ENCODE assay signal across 28 cellular contexts in the genomic region with DNA sequence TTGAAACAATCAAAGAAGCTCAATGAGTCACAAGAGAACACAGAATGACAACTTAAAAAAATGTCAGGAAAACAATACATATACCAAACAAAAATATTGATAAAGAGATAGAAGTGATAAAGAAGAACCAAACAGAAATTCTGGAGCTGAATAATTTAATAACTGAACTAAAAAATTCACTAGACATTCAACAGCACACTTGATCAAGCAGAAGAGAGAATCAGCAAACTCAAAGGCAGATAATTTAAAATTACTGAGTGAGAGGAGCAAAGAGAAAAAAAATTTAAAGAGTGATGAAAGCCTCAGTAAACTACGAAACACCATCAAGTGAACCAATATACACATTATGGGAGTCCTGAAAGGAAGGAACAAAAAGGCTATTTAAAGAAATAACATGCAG.
"Had no signal": no experiment of that assay in that cellular context is flagged by ENCODE, and none has a peak within 500 bp of the region (broad histone marks: within the 10 kb centered on the region; RNA-seq: fewer than 3 reads in every experiment).

No MANE protein-coding gene starts in this region.

- H3K36me3 ChIP-seq: neural progenitor cell, ovary, spleen, suprapubic skin, tibial artery, transverse colon, upper lobe of right lung, uterus had no signal

- DNase-seq: natural killer cell; occipital lobe; ovary; posterior cingulate gyrus; psoas muscle; right cardiac atrium; spleen; stimulated activated CD4-positive, alpha-beta T cell treated with anti-CD3 and anti-CD28 coated beads, Interleukin-12 subunit alpha, Interleukin-12 subunit beta, amount 100 ng/mL, for 4 hours; stimulated activated CD4-positive, alpha-beta T cell treated with anti-CD3 and anti-CD28 coated beads, Interleukin-1b, Interleukin-23, amount 100 ng/mL, for 48 hours; stimulated activated CD4-positive, alpha-beta T cell treated with anti-CD3 and anti-CD28 coated beads, Interleukin-4, amount 100 ng/mL, for 1 hour; stimulated activated CD4-positive, alpha-beta T cell treated with anti-CD3 and anti-CD28 coated beads, Interleukin-4, amount 100 ng/mL, for 4 hours; stimulated activated CD8-positive, alpha-beta memory T cell treated with anti-CD3 and anti-CD28 coated beads, Interleukin-4, amount 100 ng/mL, for 48 hours; stimulated activated naive CD4-positive, alpha-beta T cell; stimulated activated naive CD8-positive, alpha-beta T cell treated with anti-CD3 and anti-CD28 coated beads, Interleukin-15, amount 100 ng/mL, for 72 hours; stimulated activated naive CD8-positive, alpha-beta T cell treated with anti-CD3 and anti-CD28 coated beads, Interleukin-15, Interleukin-2, amounts not matched to agents 100 U/mL and 50 U/mL, for 24 hours; substantia nigra; testis; tibial artery; transverse colon; upper lobe of right lung; uterus had no signal

- H3K27ac ChIP-seq: neural progenitor cell, ovary, parathyroid adenoma, psoas muscle, skin epidermis, spleen, suprapubic skin, testis, tibial artery, transverse colon, upper lobe of right lung, uterus had no signal

- H3K27me3 ChIP-seq: neural progenitor cell, ovary, spleen, suprapubic skin, testis, tibial artery, transverse colon, upper lobe of right lung, uterus had no signal

- H3K4me3 ChIP-seq: neural progenitor cell, ovary, psoas muscle, skin epidermis, smooth muscle cell, spleen, suprapubic skin, testis, tibial artery, transverse colon, upper lobe of right lung, uterus had no signal

- H3K9ac ChIP-seq: neural progenitor cell, parathyroid adenoma had no signal

- H3K4me2 ChIP-seq: neural progenitor cell, smooth muscle cell had no signal

- H3K4me1 ChIP-seq: neural progenitor cell, parathyroid adenoma, spleen, suprapubic skin, testis, tibial artery, upper lobe of right lung, uterus had no signal

- H2AFZ ChIP-seq: neural progenitor cell, parathyroid adenoma had no signal

- H3K79me2 ChIP-seq: parathyroid adenoma had no signal

- ATAC-seq: natural killer cell; psoas muscle; right cardiac atrium; sciatic nerve; stimulated activated memory B cell treated with anti-CD40 and anti-IgM and Interleukin-4, amounts not matched to agents 10 μg/mL and 1 μg/mL and 100 μg/mL, for 72 hours; stimulated activated naive CD8-positive, alpha-beta T cell treated with anti-CD3 and anti-CD28 coated beads, Interleukin-15, amount 100 ng/mL, for 72 hours; stimulated activated naive CD8-positive, alpha-beta T cell treated with anti-CD3 and anti-CD28 coated beads, Interleukin-15, Interleukin-2, amounts not matched to agents 100 U/mL and 50 U/mL, for 24 hours; upper lobe of right lung had no signal

- H3K9me3 ChIP-seq: ovary, suprapubic skin, testis had no signal
